ENCODE assay signal across 14 cellular contexts in the genomic region with DNA sequence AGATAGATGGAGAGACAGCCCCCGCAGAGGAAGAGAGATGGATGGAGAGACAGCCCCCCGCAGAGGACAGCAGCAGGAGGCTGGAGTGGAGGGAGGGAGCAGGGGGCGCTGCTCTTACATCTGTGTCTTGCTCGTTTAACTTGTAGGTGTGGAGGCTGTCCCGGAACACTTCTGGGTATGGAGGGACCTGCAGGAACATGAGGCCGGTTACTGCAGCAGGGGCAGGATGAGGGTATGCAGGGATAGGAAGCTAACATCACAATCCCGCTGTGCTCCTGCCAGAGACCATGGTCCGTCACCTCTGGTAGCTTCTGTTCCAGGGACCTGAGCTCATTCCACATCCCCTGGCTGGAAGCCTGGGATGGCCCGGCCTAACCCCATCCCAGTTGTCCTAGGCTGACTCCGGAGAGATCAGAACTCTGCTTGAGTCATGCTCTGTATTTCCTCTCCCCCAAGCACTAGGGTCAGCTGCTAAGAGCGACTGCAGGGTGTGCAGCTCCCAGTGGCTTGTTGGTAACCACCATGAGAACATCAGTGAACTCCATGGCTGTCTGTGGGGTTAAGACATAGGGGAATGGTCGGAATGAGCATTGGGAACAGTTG. TPM values are rescaled to one million over a fixed set of nuclear protein-coding genes. Genes with fewer than 3 reads are reported as not detected.
"Had no signal": no experiment of that assay in that cellular context is flagged by ENCODE, and none has a peak within 500 bp of the region (broad histone marks: within the 10 kb centered on the region; RNA-seq: fewer than 3 reads in every experiment).

No MANE protein-coding gene starts in this region.

- H3K9me3 Mint-ChIP-seq: activated naive CD4-positive, alpha-beta T cell treated with anti-CD3 and anti-CD28 coated beads, Interleukin-2, amount 10 ng/mL, durations not matched to agents 7 days and 5 days; neural progenitor cell; stimulated activated naive B cell treated with anti-CD40 and anti-IgM and Interleukin-4, amounts not matched to agents 10 μg/mL and 1 μg/mL and 100 μg/mL, for 72 hours had no signal

- ATAC-seq: left lung; stimulated activated naive B cell treated with anti-CD40 and anti-IgM and Interleukin-4, amounts not matched to agents 10 μg/mL and 1 μg/mL and 100 μg/mL, for 72 hours had no signal

- DNase-seq: activated CD4-positive, alpha-beta T cell treated with anti-CD3 and anti-CD28 coated beads for 48 hours; activated naive CD4-positive, alpha-beta T cell treated with anti-CD3 and anti-CD28 coated beads, Interleukin-2, amount 10 ng/mL, durations not matched to agents 7 days and 5 days; central memory CD4-positive, alpha-beta T cell; effector memory CD4-positive, alpha-beta T cell; left lung; ovary; retina; stimulated activated naive B cell treated with anti-CD40 and anti-IgM and Interleukin-4, amounts not matched to agents 10 μg/mL and 1 μg/mL and 100 μg/mL, for 72 hours; substantia nigra; SW 1271; T-helper 9 cell; upper lobe of left lung had no signal

- H3K4me3 Mint-ChIP-seq: activated naive CD4-positive, alpha-beta T cell treated with anti-CD3 and anti-CD28 coated beads, Interleukin-2, amount 10 ng/mL, durations not matched to agents 7 days and 5 days; neural progenitor cell; stimulated activated naive B cell treated with anti-CD40 and anti-IgM and Interleukin-4, amounts not matched to agents 10 μg/mL and 1 μg/mL and 100 μg/mL, for 72 hours had no signal

- H3K4me1 Mint-ChIP-seq: activated naive CD4-positive, alpha-beta T cell treated with anti-CD3 and anti-CD28 coated beads, Interleukin-2, amount 10 ng/mL, durations not matched to agents 7 days and 5 days; stimulated activated naive B cell treated with anti-CD40 and anti-IgM and Interleukin-4, amounts not matched to agents 10 μg/mL and 1 μg/mL and 100 μg/mL, for 72 hours had no signal

- H3K27ac Mint-ChIP-seq: activated naive CD4-positive, alpha-beta T cell treated with anti-CD3 and anti-CD28 coated beads, Interleukin-2, amount 10 ng/mL, durations not matched to agents 7 days and 5 days; neural progenitor cell; stimulated activated naive B cell treated with anti-CD40 and anti-IgM and Interleukin-4, amounts not matched to agents 10 μg/mL and 1 μg/mL and 100 μg/mL, for 72 hours had no signal

- H3K36me3 Mint-ChIP-seq: activated naive CD4-positive, alpha-beta T cell treated with anti-CD3 and anti-CD28 coated beads, Interleukin-2, amount 10 ng/mL, durations not matched to agents 7 days and 5 days; stimulated activated naive B cell treated with anti-CD40 and anti-IgM and Interleukin-4, amounts not matched to agents 10 μg/mL and 1 μg/mL and 100 μg/mL, for 72 hours had no signal

RNA-seq across cellular contexts. Expression of a gene that starts 36.7 kb away (rescaled TPM):
- total RNA-seq: SJSA1 had no signal
